In genomic region chr15:77554306-77555080, GRCh38 we compare ENCODE assay signal across 17 cellular contexts.
DNase-seq lines count a peak whose midpoint lies in the region; ATAC-seq and TF ChIP-seq lines count a peak whose summit lies in the region.
"Had no signal": no experiment of that assay in that cellular context is flagged by ENCODE, and none has a peak within 500 bp of the region (broad histone marks: within the 10 kb centered on the region; RNA-seq: fewer than 3 reads in every experiment).

No MANE protein-coding gene starts in this region.

- peak overlapping the region; percentile 17 for H3K9ac ChIP-seq in HUES6 (ENCODE audit: low read length)

- POLR2A ChIA-PET in T-cell (lab: Charles Lee): no interaction called here

- 65 to 75% methylated on average over 10 to 11 of the region's 11 CpGs for WGBS in testis, 2 donors

- no peak overlapping the region for H3K27ac ChIP-seq in HUES6 (ENCODE audit: low read depth, low read length)
- peak overlapping the region; percentile 72 for H3K27ac ChIP-seq in angular gyrus (ENCODE audit: low read depth, low read length)
- no peak overlapping the region for H3K27ac ChIP-seq in testis
- H3K27ac ChIP-seq: heart right ventricle, lower lobe of right lung had no signal

- no peak overlapping the region for H3K4me3 ChIP-seq in HUES6 (ENCODE audit: low read depth, low read length)
- H3K4me3 ChIP-seq in testis: no peak overlapping the region
- H3K4me3 ChIP-seq: heart right ventricle, K562, lower lobe of right lung, smooth muscle cell had no signal

- H3K9me3 Mint-ChIP-seq in T-cell: no peaks in the 10 kb centered on the region

- no peaks in the 10 kb centered on the region for H3K4me1 Mint-ChIP-seq in T-cell

- H3K9me3 ChIP-seq in HUES6 (ENCODE audit: control insufficient read depth, insufficient read depth, low read depth, low read length) (no peaks in the 10 kb centered on the region), testis (no peaks in the 10 kb centered on the region)
- H3K9me3 ChIP-seq: heart right ventricle, lower lobe of right lung had no signal

- in situ Hi-C loops in ACHN (cut with HindIII; ENCODE audit: low pct_ligation_motif_present, low pct_unique_long_range_greater_than_20kb, low sequenced_read_pairs): no loop called here

- H3K27ac Mint-ChIP-seq in T-cell: no peak overlapping the region
- H3K27ac Mint-ChIP-seq: progenitor cell of endocrine pancreas had no signal

- no peak overlapping the region for H3K4me3 Mint-ChIP-seq in T-cell

- no peak for TF ChIP-seq CTCF in testis (IDR thresholded peaks at IDR 0.05)

- intact Hi-C loops in testis (cut with DNase I; ENCODE audit: low total_unique reads): no loop called here

- TF ChIP-seq POLR2A in testis (IDR thresholded peaks at IDR 0.05): no peak

- H3K27me3 ChIP-seq in HUES6 (ENCODE audit: control insufficient read depth, insufficient read depth, low read length): no peaks in the 10 kb centered on the region
- no peaks in the 10 kb centered on the region for H3K27me3 ChIP-seq in testis
- H3K27me3 ChIP-seq: heart right ventricle had no signal

- no peaks in the 10 kb centered on the region for H3K36me3 Mint-ChIP-seq in T-cell

- CTCF ChIA-PET in T-cell (lab: Charles Lee): no interaction called here

- H3K4me1 ChIP-seq in HUES6 (ENCODE audit: control insufficient read depth, insufficient read depth, low read length) (peaks cover 53% of the 10 kb centered on the region), testis (peaks cover 4% of the 10 kb centered on the region)
- H3K4me1 ChIP-seq: lower lobe of right lung had no signal

- no peak for ATAC-seq in T-cell (replicated peaks in 1 of 4)
- ATAC-seq: heart right ventricle, K562, lower lobe of right lung had no signal

- DNase-seq in inferior parietal cortex (ENCODE audit: extremely low spot score) (peak; percentile 71), retina (peak; percentile 61), testis (no peak), ACHN (no peak), T-cell (no peak)
- DNase-seq: activated CD8-positive, alpha-beta memory T cell treated with anti-CD3 and anti-CD28 coated beads, Interleukin-2, amount 50 U/mL, for 48 hours; activated gamma-delta T cell; effector memory CD4-positive, alpha-beta T cell; heart right ventricle; lower lobe of right lung; NCI-H187 treated with DMSO at 0.1 percent for 48 hours; stimulated activated CD4-positive, alpha-beta T cell treated with anti-CD3 and anti-CD28 coated beads, Interleukin-4, amount 100 ng/mL, for 1 hour had no signal

- peaks cover 2 to 4% of the 10 kb centered on the region in 2 donors for H3K27me3 Mint-ChIP-seq in T-cell

- no peaks in the 10 kb centered on the region for H3K36me3 ChIP-seq in HUES6 (ENCODE audit: control insufficient read depth, insufficient read depth, low read length)
- H3K36me3 ChIP-seq in testis (ENCODE audit: low read depth, missing control alignments): no peaks in the 10 kb centered on the region
- H3K36me3 ChIP-seq: heart right ventricle, lower lobe of right lung had no signal

Comparison
In these comparisons a context has a peak if more than half of its experiments do, and no peak if none do; other contexts are left out.
1. DNase-seq: peak in inferior parietal cortex (single experiment) and retina (single experiment); none in testis (single experiment), ACHN (single experiment) and T-cell (0 of 34).